ENCODE assay signal across 18 cellular contexts in the genomic region with DNA sequence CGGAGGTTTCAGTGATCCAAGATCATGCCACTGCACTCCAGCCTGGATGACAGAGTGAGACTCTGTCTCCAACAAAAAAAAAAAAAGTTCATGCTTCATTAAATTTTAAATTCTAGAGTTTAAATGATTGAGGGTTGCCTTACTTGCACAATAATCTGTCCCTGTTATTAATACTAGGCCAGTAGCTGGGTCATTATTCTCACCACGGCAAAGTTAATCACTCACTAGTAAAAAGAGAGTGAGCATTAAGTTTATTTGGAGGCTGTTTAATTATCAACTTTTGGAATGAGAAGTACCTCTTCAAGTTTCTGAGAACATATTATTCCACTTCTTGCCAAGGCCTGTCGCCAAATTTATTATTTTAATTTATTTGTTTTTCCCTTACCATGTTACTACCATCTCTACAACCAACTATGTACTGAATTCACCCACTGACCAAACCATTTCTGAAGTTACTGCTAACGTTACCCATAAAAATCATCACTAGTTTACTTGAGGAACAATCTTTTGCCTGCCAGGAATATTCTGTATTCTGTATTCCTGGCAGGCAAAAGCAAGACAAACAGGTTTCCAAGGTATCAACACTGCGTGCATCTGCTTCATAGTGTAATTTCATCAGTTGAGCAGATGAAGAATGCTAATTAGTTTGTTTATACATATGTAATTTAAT. TPM values are rescaled to one million over a fixed set of nuclear protein-coding genes. Genes with fewer than 3 reads are reported as not detected.
DNase-seq lines count a peak whose midpoint lies in the region; TF ChIP-seq lines count a peak whose summit lies in the region.
"Had no signal": no experiment of that assay in that cellular context is flagged by ENCODE, and none has a peak within 500 bp of the region (broad histone marks: within the 10 kb centered on the region; RNA-seq: fewer than 3 reads in every experiment).

No MANE protein-coding gene starts in this region.

- H3K9me3 ChIP-seq in cardiac muscle cell (ENCODE audit: low read depth) = no peaks in the 10 kb centered on the region
- H3K9me3 ChIP-seq in transverse colon = no peaks in the 10 kb centered on the region
- H3K9me3 ChIP-seq: vagina had no signal

- peaks cover 0 to 2% (median 0%) of the 10 kb centered on the region in 3 donors for H3K27me3 Mint-ChIP-seq in immature natural killer cell (ENCODE audit: low read depth in 3 of 3)
- H3K27me3 Mint-ChIP-seq: effector memory CD8-positive, alpha-beta T cell had no signal

- H3K4me1 ChIP-seq in cardiac muscle cell (ENCODE audit: low read depth) (peaks cover 52% of the 10 kb centered on the region), transverse colon (peaks cover 0 to 26% (median 0%) of the 10 kb centered on the region in 4 donors)
- H3K4me1 ChIP-seq: vagina had no signal

- H3K36me3 Mint-ChIP-seq in immature natural killer cell = peaks cover 0 to 4% (median 4%) of the 10 kb centered on the region in 3 donors
- H3K36me3 Mint-ChIP-seq: activated naive CD8-positive, alpha-beta T cell treated with anti-CD3 and anti-CD28 coated beads for 36 hours had no signal

- no peak overlapping the region for H3K4me3 ChIP-seq in cardiac muscle cell
- no peak overlapping the region for H3K4me3 ChIP-seq in transverse colon
- H3K4me3 ChIP-seq: skin epidermis, vagina had no signal

- TF ChIP-seq EP300 in transverse colon (IDR thresholded peaks at IDR 0.05; ENCODE audit: low read depth) = no peak

- H3K9me3 Mint-ChIP-seq in immature natural killer cell = no peaks in the 10 kb centered on the region
- H3K9me3 Mint-ChIP-seq: activated T-cell treated with anti-CD3 and anti-CD28 coated beads, Interleukin-2, amount 50 U/mL, for 4 hours had no signal

- H3K27me3 ChIP-seq in cardiac muscle cell (no peaks in the 10 kb centered on the region), transverse colon (no peaks in the 10 kb centered on the region)
- H3K27me3 ChIP-seq: vagina had no signal

- in situ Hi-C loops in transverse colon (cut with MboI; ENCODE audit: low pct_ligation_motif_present in 1 of 4, low pct_unique_long_range_greater_than_20kb in 1 of 4, low sequenced_read_pairs in 3 of 4) = no loop called here

- no peak overlapping the region for H3K4me3 Mint-ChIP-seq in immature natural killer cell
- H3K4me3 Mint-ChIP-seq: activated naive CD8-positive, alpha-beta T cell treated with anti-CD3 and anti-CD28 coated beads for 36 hours; activated T-cell treated with anti-CD3 and anti-CD28 coated beads, Interleukin-2, amount 50 U/mL, for 4 hours; effector memory CD8-positive, alpha-beta T cell had no signal

- H3K27ac ChIP-seq in cardiac muscle cell (peak overlapping the region; percentile 77), transverse colon (peak overlapping the region; percentile 23 to 58 (median 38))
- H3K27ac ChIP-seq: skin epidermis, vagina had no signal

- TF ChIP-seq CTCF in cardiac muscle cell (IDR thresholded peaks at IDR 0.05; ENCODE audit: low read depth, low read length) (no peak), transverse colon (IDR thresholded peaks at IDR 0.05) (no peak)

- DNase-seq in cardiac muscle cell (ENCODE audit: low read depth in 1 of 2, low spot score in 1 of 2) (no peak), cardiac septum (ENCODE audit: low spot score) (no peak), NCI-H774 (lab: John Stamatoyannopoulos, UW) (peak; percentile 1), kidney tubule cell (ENCODE audit: low spot score) (peak; percentile 88), transverse colon (no peak), COLO829 (ENCODE audit: low spot score) (no peak), OCI-M1 (lab: John Stamatoyannopoulos, UW) (no peak), immature natural killer cell (no peak)
- DNase-seq: activated naive CD8-positive, alpha-beta T cell treated with anti-CD3 and anti-CD28 coated beads for 36 hours; activated T-cell treated with anti-CD3 and anti-CD28 coated beads, Interleukin-2, amount 50 U/mL, for 4 hours; caudate nucleus; effector memory CD8-positive, alpha-beta T cell; GF-D8; midbrain; NCI-H2171 treated with DMSO at 0.1 percent for 48 hours; stimulated activated naive CD4-positive, alpha-beta T cell treated with Interleukin-2 at 50 U/mL for 16 hours had no signal

- H3K36me3 ChIP-seq in cardiac muscle cell (peaks cover 13% of the 10 kb centered on the region), transverse colon (no peaks in the 10 kb centered on the region)
- H3K36me3 ChIP-seq: vagina had no signal

- 23 to 42% methylated on average over 4 to 5 of the region's 5 CpGs for WGBS in transverse colon (ENCODE audit: low coverage in 1 of 2), 2 donors

- intact Hi-C loops in cardiac septum (cut with DNase I) = no loop called here
- intact Hi-C loops in transverse colon (cut with DNase I; ENCODE audit: low total_unique reads) = loop anchor here (10.0 kb wide), 1 partner anchor 82 kb away; no protein-coding TSS in a partner anchor

- no peak for TF ChIP-seq POLR2A in transverse colon (IDR thresholded peaks at IDR 0.05)

- no peaks in the 10 kb centered on the region for H3K4me1 Mint-ChIP-seq in immature natural killer cell
- H3K4me1 Mint-ChIP-seq: activated naive CD8-positive, alpha-beta T cell treated with anti-CD3 and anti-CD28 coated beads for 36 hours had no signal

- H3K27ac Mint-ChIP-seq in immature natural killer cell = no peak overlapping the region
- H3K27ac Mint-ChIP-seq: activated naive CD8-positive, alpha-beta T cell treated with anti-CD3 and anti-CD28 coated beads for 36 hours; effector memory CD8-positive, alpha-beta T cell had no signal

RNA-seq across cellular contexts. Expression of a gene that starts 26.5 kb away (rescaled TPM):
- total RNA-seq in cardiac muscle cell = 123 TPM in 2 replicates
- 92.9 and 111 TPM in 2 replicates for polyA plus RNA-seq in cardiac muscle cell
- total RNA-seq in cardiac septum = 40.5 TPM
- 10 to 100 TPM; 29.4 to 45.6 (median 32.7) TPM for total RNA-seq in transverse colon
- polyA plus RNA-seq in immature natural killer cell = 10 to 100 TPM in 2 of 3 donors, 1 to 10 TPM in 1; 6.1 to 15.8 (median 12.6) TPM

Comparison
In these comparisons a context has a peak if more than half of its experiments do, and no peak if none do; other contexts are left out.
1. DNase-seq: peak in NCI-H774 (single experiment) and kidney tubule cell (single experiment); none in cardiac muscle cell (0 of 2), cardiac septum (single experiment), transverse colon (single experiment), COLO829 (single experiment), OCI-M1 (single experiment) and immature natural killer cell (0 of 3).